18 cellular contexts compared by ENCODE assay signal in genomic region chr7:145928937-145929336, GRCh38.
DNase-seq lines count a peak whose midpoint lies in the region; ATAC-seq and TF ChIP-seq lines count a peak whose summit lies in the region.
"Had no signal": no experiment of that assay in that cellular context is flagged by ENCODE, and none has a peak within 500 bp of the region (broad histone marks: within the 10 kb centered on the region; RNA-seq: fewer than 3 reads in every experiment).

No MANE protein-coding gene starts in this region.

- H3K9ac ChIP-seq in mesenchymal stem cell (ENCODE audit: low read length) = no peak overlapping the region
- H3K9ac ChIP-seq: GM23248 had no signal

- no peaks in the 10 kb centered on the region for H3K4me1 ChIP-seq in mesenchymal stem cell (ENCODE audit: control insufficient read depth, insufficient read depth, low read depth, low read length)
- H3K4me1 ChIP-seq: BE2C had no signal

- no peak overlapping the region for H4K91ac ChIP-seq in mesenchymal stem cell (ENCODE audit: low read length)

- TF ChIP-seq CTCF in astrocyte of the spinal cord (IDR thresholded peaks at IDR 0.05; ENCODE audit: low read depth, low read length) = no peak

- WGBS in mesenchymal stem cell = 18% methylated on average over 1 of the region's 1 CpG

- H3K4me3 ChIP-seq in astrocyte of the spinal cord (ENCODE audit: low read depth, low read length) = no peak overlapping the region
- H3K4me3 ChIP-seq in mesenchymal stem cell (ENCODE audit: insufficient read depth in 1 of 2, low read depth in 1 of 2, low read length in 2 of 2) = no peak overlapping the region
- H3K4me3 ChIP-seq: GM12878, GM23248, PC-9 had no signal

- DNase-seq in HT1080 (ENCODE audit: low read depth) (peak; percentile 86), astrocyte of the spinal cord (ENCODE audit: low read depth, low spot score) (peak; percentile 1), mesenchymal stem cell (peak; percentile 57), DMS 273 treated with DMSO at 0.1 percent for 48 hours (lab: John Stamatoyannopoulos, UW) (no peak), pons (ENCODE audit: low spot score) (no peak), amygdala (lab: John Stamatoyannopoulos, UW) (no peak)
- DNase-seq: BE2C; CD8-positive, alpha-beta T cell; DND-41; GDM1; GM23248; NCI-H187 treated with DMSO at 0.1 percent for 48 hours; NCI-H2171 treated with DMSO at 0.1 percent for 48 hours; NCI-H446 treated with DMSO at 0.1 percent for 48 hours; PC-9; SW 1271 had no signal

- in situ Hi-C loops in astrocyte of the spinal cord (cut with HindIII; ENCODE audit: low sequenced_read_pairs) = no loop called here

- no peak overlapping the region for H2AFZ ChIP-seq in mesenchymal stem cell (ENCODE audit: low read depth, low read length)
- H2AFZ ChIP-seq: GM23248, PC-9 had no signal

- H3K9me3 ChIP-seq in mesenchymal stem cell (ENCODE audit: control insufficient read depth, low read length) = peaks cover 21% of the 10 kb centered on the region
- H3K9me3 ChIP-seq: BE2C had no signal

- no peak overlapping the region for H2BK12ac ChIP-seq in mesenchymal stem cell (ENCODE audit: low read length in 2 of 2)

- H3K27me3 ChIP-seq in mesenchymal stem cell (ENCODE audit: control insufficient read depth in 1 of 2, insufficient read depth in 1 of 2, low read length in 2 of 2) = no peaks in the 10 kb centered on the region
- H3K27me3 ChIP-seq: BE2C had no signal

- H4K8ac ChIP-seq in mesenchymal stem cell (ENCODE audit: low read length) = no peak overlapping the region

- H2BK120ac ChIP-seq in mesenchymal stem cell (ENCODE audit: low read depth, low read length) = no peak overlapping the region

- no peak overlapping the region for H2BK15ac ChIP-seq in mesenchymal stem cell (ENCODE audit: low read depth, poor library complexity, severe bottlenecking)

- H3K23ac ChIP-seq in mesenchymal stem cell (ENCODE audit: low read length in 2 of 2) = no peak overlapping the region

- ATAC-seq in GM19452 (IDR thresholded peaks at IDR 0.05; ENCODE audit: unreplicated experiment) = peak; percentile 63
- ATAC-seq: CD8-positive, alpha-beta T cell; GM12878 had no signal

- H3K4me2 ChIP-seq in mesenchymal stem cell (ENCODE audit: low read length, poor library complexity, severe bottlenecking) = no peak overlapping the region
- H3K4me2 ChIP-seq: PC-9 had no signal

- H3K27ac ChIP-seq in mesenchymal stem cell (ENCODE audit: low read length, poor library complexity, severe bottlenecking) = no peak overlapping the region
- H3K27ac ChIP-seq: GM23248, PC-9 had no signal

- H2AK5ac ChIP-seq in mesenchymal stem cell (ENCODE audit: low read length, severe bottlenecking) = no peak overlapping the region

- H2BK5ac ChIP-seq in mesenchymal stem cell (ENCODE audit: low read depth, low read length, poor library complexity, severe bottlenecking) = no peak overlapping the region

- H3K36me3 ChIP-seq in mesenchymal stem cell (ENCODE audit: control insufficient read depth in 1 of 2, insufficient read depth in 2 of 2, low read depth in 1 of 2, low read length in 2 of 2) = no peaks in the 10 kb centered on the region
- H3K36me3 ChIP-seq: BE2C had no signal

- no peak overlapping the region for H3K14ac ChIP-seq in mesenchymal stem cell (ENCODE audit: low read length in 2 of 2)

- H3K79me1 ChIP-seq in mesenchymal stem cell (replicated peaks; ENCODE audit: low read length, poor library complexity, severe bottlenecking) = no peaks in the 10 kb centered on the region

- H3K4ac ChIP-seq in mesenchymal stem cell (ENCODE audit: low read depth in 1 of 2, low read length in 2 of 2) = no peak overlapping the region

- no peak overlapping the region for H3K18ac ChIP-seq in mesenchymal stem cell (ENCODE audit: low read depth in 1 of 2, low read length in 2 of 2)

Comparison
In these comparisons a context has a peak if more than half of its experiments do, and no peak if none do; other contexts are left out.
1. DNase-seq: peak in HT1080 (single experiment), astrocyte of the spinal cord (single experiment) and mesenchymal stem cell (single experiment); none in DMS 273 treated with DMSO at 0.1 percent for 48 hours (single experiment), pons (single experiment) and amygdala (0 of 56).